In genomic region chr12:46558696-46559095, GRCh38 we compare ENCODE assay signal across 25 cellular contexts.
A peak's percentile ranks its signal among the peaks of the same experiment; 100 is the strongest.
DNase-seq lines count a peak whose midpoint lies in the region; ATAC-seq and TF ChIP-seq lines count a peak whose summit lies in the region.
"Had no signal": no experiment of that assay in that cellular context is flagged by ENCODE, and none has a peak within 500 bp of the region (broad histone marks: within the 10 kb centered on the region; RNA-seq: fewer than 3 reads in every experiment).

No MANE protein-coding gene starts in this region.

- no peak overlapping the region for H3K56ac ChIP-seq in IMR-90 (ENCODE audit: extremely low read depth, insufficient read depth, low read length)

- DNase-seq in IMR-90 (no peak), chondrocyte (ENCODE audit: low spot score) (no peak), mesenchymal stem cell (no peak), Calu3 (no peak), progenitor cell of endocrine pancreas (ENCODE audit: low spot score, unreplicated experiment) (no peak), cerebellar cortex (ENCODE audit: low spot score) (no peak), SHP77 treated with DMSO at 0.1 percent for 48 hours (lab: John Stamatoyannopoulos, UW) (no peak)
- DNase-seq: activated CD4-positive, alpha-beta T cell treated with anti-CD3 and anti-CD28 coated beads, Interleukin-2, amount 10 ng/mL, durations not matched to agents 7 days and 5 days; activated CD8-positive, alpha-beta memory T cell treated with anti-CD3 and anti-CD28 coated beads, Interleukin-2, amount 50 U/mL, for 48 hours; brain microvascular endothelial cell; DMS 273 treated with DMSO at 0.1 percent for 48 hours; GDM1; left cardiac atrium; mesendoderm; MM.1S; natural killer cell; NCI-H1436; NCI-H526 treated with DMSO at 0.1 percent for 48 hours; SHP77; spleen; stimulated activated CD4-positive, alpha-beta T cell treated with anti-CD3 and anti-CD28 coated beads, Interleukin-4, amount 100 ng/mL, for 4 hours; T-helper 1 cell had no signal

- H3K36me3 Mint-ChIP-seq in chondrocyte (ENCODE audit: low read depth) (no peaks in the 10 kb centered on the region), Calu3 (ENCODE audit: insufficient read depth, unreplicated experiment) (no peaks in the 10 kb centered on the region), progenitor cell of endocrine pancreas (ENCODE audit: insufficient read depth) (no peaks in the 10 kb centered on the region)
- H3K36me3 Mint-ChIP-seq: CD14-positive monocyte, natural killer cell had no signal

- H3K9me3 Mint-ChIP-seq in chondrocyte (ENCODE audit: low read depth) (peaks cover 7% of the 10 kb centered on the region), Calu3 (ENCODE audit: low read depth, unreplicated experiment) (no peaks in the 10 kb centered on the region), progenitor cell of endocrine pancreas (ENCODE audit: low read depth) (peaks cover 4% of the 10 kb centered on the region)

- peaks cover 6% of the 10 kb centered on the region for H3K9me1 ChIP-seq in IMR-90 (ENCODE audit: insufficient read depth, low read length)

- no peak overlapping the region for H3K4me2 ChIP-seq in IMR-90 (ENCODE audit: low read depth, low read length)
- H3K4me2 ChIP-seq in mesenchymal stem cell (ENCODE audit: low read length, poor library complexity, severe bottlenecking), result no peak overlapping the region

- H3K4me1 Mint-ChIP-seq in chondrocyte (ENCODE audit: low read depth) (peaks cover 88% of the 10 kb centered on the region), Calu3 (ENCODE audit: low read depth, unreplicated experiment) (peaks cover 31% of the 10 kb centered on the region), progenitor cell of endocrine pancreas (ENCODE audit: low read depth) (peaks cover 21% of the 10 kb centered on the region)

- H3K79me1 ChIP-seq in IMR-90 (ENCODE audit: low read depth in 1 of 2, low read length in 2 of 2) (peaks cover 4 to 23% of the 10 kb centered on the region in 2 experiments), mesenchymal stem cell (replicated peaks; ENCODE audit: low read length, poor library complexity, severe bottlenecking) (peaks cover 3% of the 10 kb centered on the region)

- no peak overlapping the region for H2AFZ ChIP-seq in IMR-90 (replicated peaks; ENCODE audit: low read length, poor library complexity)
- H2AFZ ChIP-seq in mesenchymal stem cell (ENCODE audit: low read depth, low read length), result no peak overlapping the region

- peaks cover 13% of the 10 kb centered on the region for H3K4me1 ChIP-seq in IMR-90 (ENCODE audit: control insufficient read depth, insufficient read depth, low read length)
- H3K4me1 ChIP-seq in mesenchymal stem cell (ENCODE audit: control insufficient read depth, insufficient read depth, low read depth, low read length), result no peaks in the 10 kb centered on the region
- peaks cover 0 to 42% (median 30%) of the 10 kb centered on the region in 5 donors for H3K4me1 ChIP-seq in subcutaneous abdominal adipose tissue (ENCODE audit: control insufficient read depth in 5 of 5, insufficient read depth in 5 of 5, low read length in 5 of 5)

- H3K9me3 ChIP-seq in IMR-90 (ENCODE audit: control insufficient read depth, insufficient read depth, low read length) (no peaks in the 10 kb centered on the region), mesenchymal stem cell (ENCODE audit: control insufficient read depth, low read length) (no peaks in the 10 kb centered on the region), subcutaneous abdominal adipose tissue (ENCODE audit: control insufficient read depth in 5 of 5, low read length in 5 of 5) (no peaks in the 10 kb centered on the region)

- no peak overlapping the region for H4K5ac ChIP-seq in IMR-90 (ENCODE audit: low read depth, low read length)

- H2BK5ac ChIP-seq in IMR-90 (ENCODE audit: low read depth, low read length, poor library complexity, severe bottlenecking) (peak overlapping the region; percentile 100), mesenchymal stem cell (ENCODE audit: low read depth, low read length, poor library complexity, severe bottlenecking) (no peak overlapping the region)

- dilution Hi-C loops in IMR-90 (cut with HindIII; ENCODE audit: low sequenced_read_pairs, unreplicated experiment), result no loop called here

- 47% methylated on average over 2 of the region's 5 CpGs; no CpG with 5 or more reads in 1 of the 2 experiments for WGBS in IMR-90 (ENCODE audit: extremely low coverage in 2 of 2, insufficient read length in 1 of 2), 2 experiments
- WGBS in mesenchymal stem cell, result 99% methylated on average over 3 of the region's 5 CpGs

- peak overlapping the region; percentile 74; the same call in 1 of the 2 replicates for H2AK5ac ChIP-seq in IMR-90 (ENCODE audit: low read depth, low read length)
- H2AK5ac ChIP-seq in mesenchymal stem cell (ENCODE audit: low read length, severe bottlenecking), result no peak overlapping the region

- ATAC-seq in IMR-90 (ENCODE audit: low read depth), result no peak
- ATAC-seq: natural killer cell had no signal

- POLR2A ChIA-PET in IMR-90 (lab: Charles Lee; ENCODE audit: unreplicated experiment), result no interaction called here

- H2BK120ac ChIP-seq in IMR-90 (ENCODE audit: low read depth, low read length), result peak overlapping the region; percentile 97
- no peak overlapping the region for H2BK120ac ChIP-seq in mesenchymal stem cell (ENCODE audit: low read depth, low read length)

- H3K9ac ChIP-seq in IMR-90 (ENCODE audit: low read depth, low read length), result no peak overlapping the region
- H3K9ac ChIP-seq in mesenchymal stem cell (ENCODE audit: low read length), result peak overlapping the region; percentile 74
- no peak overlapping the region for H3K9ac ChIP-seq in subcutaneous abdominal adipose tissue (ENCODE audit: low read length in 5 of 5)

- TF ChIP-seq RAD21 in IMR-90 (IDR thresholded peaks at IDR 0.05; ENCODE audit: low read length), result no peak

- H3K27ac ChIP-seq in IMR-90 (ENCODE audit: insufficient read depth, low read length), result peak overlapping the region; percentile 97; the same call in 1 of the 2 replicates
- no peak overlapping the region for H3K27ac ChIP-seq in mesenchymal stem cell (ENCODE audit: low read length, poor library complexity, severe bottlenecking)
- H3K27ac ChIP-seq in subcutaneous abdominal adipose tissue (ENCODE audit: low read depth, low read length), result peak overlapping the region; percentile 59
- H3K27ac ChIP-seq: brain microvascular endothelial cell, HL-60, spleen had no signal

- intact Hi-C loops in IMR-90 (cut with micrococcal nuclease), result loop anchor here (5.0 kb wide), 1 partner anchor 86 kb away; no protein-coding TSS in a partner anchor
- intact Hi-C loops in Calu3 (cut with micrococcal nuclease; ENCODE audit: unreplicated experiment), result no loop called here

- peak overlapping the region; percentile 58 for H2BK20ac ChIP-seq in IMR-90 (ENCODE audit: low read depth, low read length)

- peak overlapping the region; percentile 55; the same call in 1 of the 2 replicates for H3K18ac ChIP-seq in IMR-90 (ENCODE audit: low read depth, low read length)
- no peak overlapping the region for H3K18ac ChIP-seq in mesenchymal stem cell (ENCODE audit: low read depth in 1 of 2, low read length in 2 of 2)

- H3K27me3 Mint-ChIP-seq in chondrocyte (ENCODE audit: low read depth) (no peaks in the 10 kb centered on the region), Calu3 (ENCODE audit: unreplicated experiment) (no peaks in the 10 kb centered on the region), progenitor cell of endocrine pancreas (no peaks in the 10 kb centered on the region)
- H3K27me3 Mint-ChIP-seq: activated CD4-positive, alpha-beta T cell treated with anti-CD3 and anti-CD28 coated beads, Interleukin-2, amount 10 ng/mL, durations not matched to agents 7 days and 5 days had no signal

- TF ChIP-seq CTCF in IMR-90 (conservative IDR thresholded peaks at IDR 0.05; ENCODE audit: low read depth, low read length) (no peak), chondrocyte (IDR thresholded peaks at IDR 0.05) (no peak), Calu3 (IDR thresholded peaks at IDR 0.05; ENCODE audit: unreplicated experiment) (no peak), progenitor cell of endocrine pancreas (IDR thresholded peaks at IDR 0.05; ENCODE audit: unreplicated experiment) (no peak)

- in situ Hi-C loops in IMR-90 (cut with MboI; ENCODE audit: low sequenced_read_pairs), result loop anchor here (10.0 kb wide), 1 partner anchor 184 kb away; the partner anchor contains the start of gene SLC38A2

- H4K8ac ChIP-seq in IMR-90 (ENCODE audit: low read depth in 2 of 2, low read length in 2 of 2) (peak overlapping the region in 1 of 2 experiments; percentile 37; a peak in 2 of 4 replicates), mesenchymal stem cell (ENCODE audit: low read length) (no peak overlapping the region)

- CTCF ChIA-PET in IMR-90 (lab: Yijun Ruan, JAX), result no interaction called here
- CTCF ChIA-PET in Calu3 (lab: Charles Lee), result no interaction called here

- H4K91ac ChIP-seq in IMR-90 (ENCODE audit: insufficient read depth, low read depth, low read length), result peak overlapping the region; percentile 72
- no peak overlapping the region for H4K91ac ChIP-seq in mesenchymal stem cell (ENCODE audit: low read length)

- no peak for TF ChIP-seq POLR2A in IMR-90 (IDR thresholded peaks at IDR 0.05; ENCODE audit: low read depth, low read length)

- H3K4me3 ChIP-seq in IMR-90 (ENCODE audit: insufficient read depth, low read depth, low read length) (no peak overlapping the region), mesenchymal stem cell (ENCODE audit: insufficient read depth in 1 of 2, low read depth in 1 of 2, low read length in 2 of 2) (no peak overlapping the region), subcutaneous abdominal adipose tissue (ENCODE audit: low read depth in 1 of 5, low read length in 5 of 5) (no peak overlapping the region)
- H3K4me3 ChIP-seq: spleen had no signal

- H3K4me3 Mint-ChIP-seq in chondrocyte (ENCODE audit: unreplicated experiment) (no peak overlapping the region), Calu3 (ENCODE audit: low read depth, unreplicated experiment) (no peak overlapping the region), progenitor cell of endocrine pancreas (ENCODE audit: low read depth) (no peak overlapping the region)
- H3K4me3 Mint-ChIP-seq: activated CD4-positive, alpha-beta T cell treated with anti-CD3 and anti-CD28 coated beads, Interleukin-2, amount 10 ng/mL, durations not matched to agents 7 days and 5 days; CD14-positive monocyte; natural killer cell had no signal

- H3K36me3 ChIP-seq in IMR-90 (ENCODE audit: control insufficient read depth, insufficient read depth, low read length), result no peaks in the 10 kb centered on the region
- H3K36me3 ChIP-seq in mesenchymal stem cell (ENCODE audit: control insufficient read depth in 1 of 2, insufficient read depth in 2 of 2, low read depth in 1 of 2, low read length in 2 of 2), result no peaks in the 10 kb centered on the region
- no peaks in the 10 kb centered on the region for H3K36me3 ChIP-seq in subcutaneous abdominal adipose tissue (ENCODE audit: control insufficient read depth in 5 of 5, insufficient read depth in 5 of 5, low read length in 5 of 5)
- H3K36me3 ChIP-seq: brain microvascular endothelial cell, spleen had no signal

- H3K14ac ChIP-seq in IMR-90 (replicated peaks; ENCODE audit: low read depth, low read length), result no peak overlapping the region
- H3K14ac ChIP-seq in mesenchymal stem cell (ENCODE audit: low read length in 2 of 2), result no peak overlapping the region

- H2BK15ac ChIP-seq in IMR-90 (ENCODE audit: low read depth, low read length) (peak overlapping the region; percentile 93; the same call in 1 of the 3 replicates), mesenchymal stem cell (ENCODE audit: low read depth, poor library complexity, severe bottlenecking) (no peak overlapping the region)

- H3K23ac ChIP-seq in IMR-90 (ENCODE audit: low read depth, low read length), result no peak overlapping the region
- no peak overlapping the region for H3K23ac ChIP-seq in mesenchymal stem cell (ENCODE audit: low read length in 2 of 2)

- no peak overlapping the region for H2AK9ac ChIP-seq in IMR-90 (replicated peaks; ENCODE audit: low read depth, low read length, poor library complexity)

- H3K27ac Mint-ChIP-seq in chondrocyte (ENCODE audit: unreplicated experiment) (peak overlapping the region; percentile 94), Calu3 (ENCODE audit: unreplicated experiment) (no peak overlapping the region), progenitor cell of endocrine pancreas (no peak overlapping the region)
- H3K27ac Mint-ChIP-seq: activated CD4-positive, alpha-beta T cell treated with anti-CD3 and anti-CD28 coated beads, Interleukin-2, amount 10 ng/mL, durations not matched to agents 7 days and 5 days; CD14-positive monocyte; natural killer cell had no signal

- peak overlapping the region in 1 of 2 experiments; percentile 63 for H2BK12ac ChIP-seq in mesenchymal stem cell (ENCODE audit: low read length in 2 of 2)

- H4K20me1 ChIP-seq in IMR-90 (ENCODE audit: insufficient read depth, low read length), result no peaks in the 10 kb centered on the region

- H3K4ac ChIP-seq in IMR-90 (ENCODE audit: low read depth, low read length), result peak overlapping the region; percentile 96; the same call in 1 of the 2 replicates
- H3K4ac ChIP-seq in mesenchymal stem cell (ENCODE audit: low read depth in 1 of 2, low read length in 2 of 2), result no peak overlapping the region

- no peaks in the 10 kb centered on the region for H3K27me3 ChIP-seq in IMR-90 (ENCODE audit: control insufficient read depth, insufficient read depth, low read length)
- no peaks in the 10 kb centered on the region for H3K27me3 ChIP-seq in mesenchymal stem cell (ENCODE audit: control insufficient read depth in 1 of 2, insufficient read depth in 1 of 2, low read length in 2 of 2)
- H3K27me3 ChIP-seq in subcutaneous abdominal adipose tissue (ENCODE audit: control insufficient read depth in 5 of 5, insufficient read depth in 4 of 5, low read length in 5 of 5), result no peaks in the 10 kb centered on the region
- H3K27me3 ChIP-seq: brain microvascular endothelial cell, spleen had no signal

- BruUV-seq in IMR-90 (replicated peaks; lab: Mats Ljungman, UMichigan) (no TSS peak), Calu3 (replicated peaks; lab: Mats Ljungman, UMichigan) (no TSS peak)
